13 cellular contexts compared by ENCODE assay signal in genomic region chr4:8635897-8636554, GRCh38. TPM values are rescaled to one million over a fixed set of nuclear protein-coding genes. Genes with fewer than 3 reads are reported as not detected.
DNase-seq lines count a peak whose midpoint lies in the region; ATAC-seq, FAIRE-seq and TF ChIP-seq lines count a peak whose summit lies in the region.
"Not testable (repeated sequence)": the region's sequence is repeated elsewhere in the genome, so short reads cannot be mapped to it uniquely, and the experiment has no call there.
"Had no signal": no experiment of that assay in that cellular context is flagged by ENCODE, and none has a peak within 500 bp of the region (broad histone marks: within the 10 kb centered on the region; RNA-seq: fewer than 3 reads in every experiment).

No MANE protein-coding gene starts in this region.

- not testable (repeated sequence) for H4K20me1 ChIP-seq in IMR-90 (ENCODE audit: insufficient read depth, low read length); K562 (replicated peaks; ENCODE audit: control insufficient read depth, insufficient read depth, low read length)

- peaks cover 13% of the 10 kb centered on the region for H3K27me3 Mint-ChIP-seq in T-helper 17 cell
- H3K27me3 Mint-ChIP-seq in stimulated activated naive CD8-positive, alpha-beta T cell treated with anti-CD3 and anti-CD28 coated beads, Interleukin-15, amount 100 ng/mL, for 72 hours = peaks cover 14% of the 10 kb centered on the region

- intact Hi-C loops in IMR-90 (cut with micrococcal nuclease); K562 (cut with micrococcal nuclease); Right ventricle myocardium inferior (cut with DNase I); right cardiac atrium (cut with DNase I); lower lobe of right lung (cut with DNase I): not testable (repeated sequence)

- H2AFZ ChIP-seq in IMR-90 (replicated peaks; ENCODE audit: low read length, poor library complexity); K562 (ENCODE audit: low read depth, low read length): not testable (repeated sequence)

- H3K27ac ChIP-seq in IMR-90 (ENCODE audit: insufficient read depth, low read length); K562 (ENCODE audit: extremely low read depth, low read depth, low read length); right cardiac atrium (ENCODE audit: low read length); lower lobe of right lung: not testable (repeated sequence)

- CTCF ChIA-PET in IMR-90 (lab: Yijun Ruan, JAX); K562 (lab: Yijun Ruan, JAX; ENCODE audit: low intra/inter-chr PET ratio): not testable (repeated sequence)

- DNase-seq in IMR-90; T-helper 17 cell; K562 (ENCODE audit: extremely low read depth in 1 of 4, low spot score in 3 of 4); Right ventricle myocardium inferior (ENCODE audit: missing footprints); right cardiac atrium; lower lobe of right lung; stimulated activated naive CD8-positive, alpha-beta T cell treated with anti-CD3 and anti-CD28 coated beads, Interleukin-15, amount 100 ng/mL, for 72 hours: not testable (repeated sequence)

- H3K9me1 ChIP-seq in IMR-90 (ENCODE audit: insufficient read depth, low read length); K562 (ENCODE audit: control insufficient read depth, insufficient read depth, low read length): not testable (repeated sequence)

- in situ Hi-C loops in IMR-90 (cut with MboI; ENCODE audit: low sequenced_read_pairs); K562 (cut with MboI): not testable (repeated sequence)

- TF ChIP-seq RAD21 in IMR-90 (IDR thresholded peaks at IDR 0.05; ENCODE audit: low read length); K562 (CRISPR knock-in tag; conservative IDR thresholded peaks at IDR 0.05 in 1 of 2, IDR thresholded peaks at IDR 0.05 in 1 of 2): not testable (repeated sequence)

- H2BK15ac ChIP-seq in IMR-90 (ENCODE audit: low read depth, low read length) = not testable (repeated sequence)

- H3K4me1 Mint-ChIP-seq in T-helper 17 cell; stimulated activated naive CD8-positive, alpha-beta T cell treated with anti-CD3 and anti-CD28 coated beads, Interleukin-15, amount 100 ng/mL, for 72 hours: not testable (repeated sequence)

- ATAC-seq in IMR-90 (ENCODE audit: low read depth) (peak; percentile 91), T-helper 17 cell (peak; percentile 23), K562 (peak; percentile 96), Right ventricle myocardium inferior (peak; percentile 45), right cardiac atrium (peak; percentile 10 to 69), lower lobe of right lung (peak; percentile 52 to 65)
- ATAC-seq in stimulated activated naive CD8-positive, alpha-beta T cell treated with anti-CD3 and anti-CD28 coated beads, Interleukin-15, amount 100 ng/mL, for 72 hours = peak; percentile 39

- not testable (repeated sequence) for H3K56ac ChIP-seq in IMR-90 (ENCODE audit: extremely low read depth, insufficient read depth, low read length)

- H2BK20ac ChIP-seq in IMR-90 (ENCODE audit: low read depth, low read length) = not testable (repeated sequence)

- H3K9ac ChIP-seq in IMR-90 (ENCODE audit: low read depth, low read length); K562 (ENCODE audit: insufficient read depth in 1 of 2, low read depth in 2 of 2, low read length in 2 of 2): not testable (repeated sequence)

- not testable (repeated sequence) for H3K4me3 ChIP-seq in IMR-90 (ENCODE audit: insufficient read depth, low read depth, low read length); K562; right cardiac atrium (ENCODE audit: low read length); lower lobe of right lung

- H3K79me2 ChIP-seq in K562 (ENCODE audit: control insufficient read depth, insufficient read depth, low read length) = not testable (repeated sequence)

- POLR2A ChIA-PET in IMR-90 (lab: Charles Lee; ENCODE audit: unreplicated experiment); K562 (lab: Yijun Ruan, JAX): not testable (repeated sequence)

- H4K8ac ChIP-seq in IMR-90 (ENCODE audit: low read depth in 2 of 2, low read length in 2 of 2) = not testable (repeated sequence)

- H3K79me1 ChIP-seq in IMR-90 (ENCODE audit: low read depth in 1 of 2, low read length in 2 of 2) = not testable (repeated sequence)

- TF ChIP-seq EP300 in K562 (IDR thresholded peaks at IDR 0.05; ENCODE audit: low read length) = not testable (repeated sequence)

- H2BK120ac ChIP-seq in IMR-90 (ENCODE audit: low read depth, low read length) = not testable (repeated sequence)

- H3K27me3 ChIP-seq in IMR-90 (ENCODE audit: control insufficient read depth, insufficient read depth, low read length); right cardiac atrium (ENCODE audit: control insufficient read depth, insufficient read depth); lower lobe of right lung (ENCODE audit: low read depth): not testable (repeated sequence)
- H3K27me3 ChIP-seq in K562 (ENCODE audit: control insufficient read depth in 2 of 2, insufficient read depth in 2 of 2, low read length in 2 of 2) = peaks cover 9 to 23% of the 10 kb centered on the region in 2 experiments; a peak in 4 of 5 replicates

- H2AK9ac ChIP-seq in IMR-90 (replicated peaks; ENCODE audit: low read depth, low read length, poor library complexity) = not testable (repeated sequence)

- dilution Hi-C loops in IMR-90 (cut with HindIII; ENCODE audit: low sequenced_read_pairs, unreplicated experiment) = not testable (repeated sequence)

- H3K36me3 Mint-ChIP-seq in T-helper 17 cell (ENCODE audit: low read depth) = not testable (repeated sequence)

- H3K14ac ChIP-seq in IMR-90 (replicated peaks; ENCODE audit: low read depth, low read length) = not testable (repeated sequence)

- not testable (repeated sequence) for TF ChIP-seq POLR2A in IMR-90 (IDR thresholded peaks at IDR 0.05; ENCODE audit: low read depth, low read length); K562 (conservative IDR thresholded peaks at IDR 0.05)

- not testable (repeated sequence) for H3K4me2 ChIP-seq in IMR-90 (ENCODE audit: low read depth, low read length); K562 (ENCODE audit: insufficient read depth, low read length)

- not testable (repeated sequence) for H4K91ac ChIP-seq in IMR-90 (ENCODE audit: insufficient read depth, low read depth, low read length)

- H2AK5ac ChIP-seq in IMR-90 (ENCODE audit: low read depth, low read length) = not testable (repeated sequence)

- H3K4ac ChIP-seq in IMR-90 (ENCODE audit: low read depth, low read length) = not testable (repeated sequence)

- H3K36me3 ChIP-seq in IMR-90 (ENCODE audit: control insufficient read depth, insufficient read depth, low read length); K562 (ENCODE audit: control insufficient read depth, insufficient read depth, low read length); lower lobe of right lung: not testable (repeated sequence)

- not testable (repeated sequence) for H2BK5ac ChIP-seq in IMR-90 (ENCODE audit: low read depth, low read length, poor library complexity, severe bottlenecking)

- not testable (repeated sequence) for H3K9me3 Mint-ChIP-seq in stimulated activated naive CD8-positive, alpha-beta T cell treated with anti-CD3 and anti-CD28 coated beads, Interleukin-15, amount 100 ng/mL, for 72 hours

- not testable (repeated sequence) for H3K4me1 ChIP-seq in IMR-90 (ENCODE audit: control insufficient read depth, insufficient read depth, low read length); K562 (replicated peaks in 1 of 2; ENCODE audit: control insufficient read depth in 2 of 2, insufficient read depth in 2 of 2, low read length in 2 of 2); right cardiac atrium (ENCODE audit: control insufficient read depth, insufficient read depth, low read length); lower lobe of right lung

- H3K23ac ChIP-seq in IMR-90 (ENCODE audit: low read depth, low read length) = not testable (repeated sequence)

- H3K9me3 ChIP-seq in IMR-90 (ENCODE audit: control insufficient read depth, insufficient read depth, low read length); T-helper 17 cell (ENCODE audit: control insufficient read depth, low read length, poor library complexity, severe bottlenecking); K562 (replicated peaks; ENCODE audit: control insufficient read depth, insufficient read depth, low read depth, low read length); right cardiac atrium (ENCODE audit: control insufficient read depth, low read length); lower lobe of right lung: not testable (repeated sequence)

- not testable (repeated sequence) for H3K18ac ChIP-seq in IMR-90 (ENCODE audit: low read depth, low read length)

- WGBS in IMR-90 (ENCODE audit: extremely low coverage in 2 of 2, insufficient read length in 1 of 2), 2 experiments = no CpG with 5 or more reads among the region's 29 CpGs
- WGBS in K562 (ENCODE audit: insufficient coverage, low coverage, missing lambda C conversion rate) = no CpG with 5 or more reads among the region's 29 CpGs
- 23% methylated on average over 3 of the region's 29 CpGs for WGBS in right cardiac atrium

- H3K27ac Mint-ChIP-seq in T-helper 17 cell; stimulated activated naive CD8-positive, alpha-beta T cell treated with anti-CD3 and anti-CD28 coated beads, Interleukin-15, amount 100 ng/mL, for 72 hours: not testable (repeated sequence)

- H3K4me3 Mint-ChIP-seq in T-helper 17 cell; stimulated activated naive CD8-positive, alpha-beta T cell treated with anti-CD3 and anti-CD28 coated beads, Interleukin-15, amount 100 ng/mL, for 72 hours: not testable (repeated sequence)

- not testable (repeated sequence) for H4K5ac ChIP-seq in IMR-90 (ENCODE audit: low read depth, low read length)

- not testable (repeated sequence) for FAIRE-seq in K562 (lab: Jason Lieb, UNC)

- BruUV-seq in IMR-90 (replicated peaks; lab: Mats Ljungman, UMichigan); K562 (replicated peaks; lab: Mats Ljungman, UMichigan): not testable (repeated sequence)

- not testable (repeated sequence) for TF ChIP-seq CTCF in IMR-90 (conservative IDR thresholded peaks at IDR 0.05; ENCODE audit: low read depth, low read length); K562 (IDR thresholded peaks at IDR 0.05 in 2 of 3, conservative IDR thresholded peaks at IDR 0.05 in 1 of 3; ENCODE audit: insufficient read depth in 2 of 3, low read depth in 1 of 3, low read length in 3 of 3); lower lobe of right lung (IDR thresholded peaks at IDR 0.05)

RNA-seq across cellular contexts. Expression of gene CPZ, which starts 43.5 kb away (rescaled TPM):
- total RNA-seq in IMR-90 (2012; rRNA removed) (0.56 and 0.90 TPM in 2 replicates), T-helper 17 cell (not detected), K562 (2014; rRNA removed) (0.41 and 1.1 TPM in 2 replicates), K562 (2014; rRNA removed; fragmentation: Illumina TruSeq; extraction: Trizol) (0.58 and 0.67 TPM in 2 replicates), K562 (2015; rRNA removed; fragmentation: Illumina TruSeq; extraction: Trizol) (2.1 and 2.2 TPM in 2 replicates), K562 (2021) (1.5 and 1.6 TPM in 2 replicates), Right ventricle myocardium inferior (0.41 TPM), right cardiac atrium (1 to 10 TPM in 3 of 4 donors, under 1 TPM in 1; 0.34 to 1.3 (median 1.1) TPM), lower lobe of right lung (6.0 TPM)
- polyA plus RNA-seq in IMR-90 (2012; rRNA removed) (8.2 and 10.3 TPM in 2 replicates), K562 (2011; rRNA removed) (0.60 and 2.0 TPM in 2 replicates), K562 (2014; fragmentation: Illumina TruSeq; extraction: Trizol) (0.68 and 1.4 TPM in 2 replicates), K562 (2014; fragmentation: Nextera tagmentation; extraction: Ambion mirVana) (under 1 TPM in 1 of 2 experiments, not detected in 1; 0.06 TPM), K562 (2014; rRNA removed) (1.1 TPM in 2 replicates), right cardiac atrium (1.5 TPM)
- 4.7 and 16.0 TPM in 2 replicates for polyA plus RNA-seq in IMR-90 (2012; cell fraction: cytosol; rRNA removed)
- polyA plus RNA-seq in IMR-90 (2012; cell fraction: nucleus; rRNA removed; ENCODE audit: low replicate concordance) = 34.2 and 49.3 TPM in 2 replicates
- 19.3 and 33.1 TPM in 2 replicates for total RNA-seq in K562 (2011; cell fraction: chromatin; rRNA removed; ENCODE audit: low replicate concordance)
- 12.5 and 16.5 TPM in 2 replicates for total RNA-seq in K562 (2011; cell fraction: nucleolus; rRNA removed)
- total RNA-seq in K562 (2011; cell fraction: nucleoplasm; rRNA removed) = 15.9 and 26.4 TPM in 2 replicates
- 0.38 and 4.3 TPM in 2 replicates for polyA plus RNA-seq in K562 (2011; cell fraction: cytosol; rRNA removed)
- 1.7 and 13.8 TPM in 2 replicates for polyA plus RNA-seq in K562 (2011; cell fraction: nucleus; rRNA removed)
- 4.3 and 41.5 TPM in 2 replicates for polyA plus RNA-seq in K562 (2012)
- 1.4 TPM in 1 of 2 replicates, not detected in the other for polyA minus RNA-seq in K562 (2011; rRNA and poly(A)+ RNA removed)
- 0.86 TPM in 1 of 2 replicates, not detected in the other for polyA minus RNA-seq in K562 (2011; cell fraction: cytosol; rRNA and poly(A)+ RNA removed)
- 1.4 and 2.6 TPM in 2 replicates for polyA minus RNA-seq in K562 (2011; cell fraction: nucleus; rRNA and poly(A)+ RNA removed)
- total RNA-seq: CD4-positive, alpha-beta memory T cell; G401; HT1080 had no signal
- polyA plus RNA-seq: CD4-positive, alpha-beta memory T cell had no signal

RNA-seq across cellular contexts. Expression of gene GPR78, which starts 55.8 kb away (rescaled TPM):
- total RNA-seq in IMR-90 (2012; rRNA removed) = under 0.01 TPM in 2 replicates
- polyA plus RNA-seq in IMR-90 (2012; rRNA removed) = 0.07 and 0.10 TPM in 2 replicates
- 0.03 and 0.05 TPM in 2 replicates for polyA plus RNA-seq in IMR-90 (2012; cell fraction: cytosol; rRNA removed)
- polyA plus RNA-seq in IMR-90 (2012; cell fraction: nucleus; rRNA removed; ENCODE audit: low replicate concordance) = 1.3 and 1.7 TPM in 2 replicates
- not detected for total RNA-seq in T-helper 17 cell
- 4.4 and 8.6 TPM in 2 replicates for total RNA-seq in K562 (2011; cell fraction: chromatin; rRNA removed; ENCODE audit: low replicate concordance)
- 2.4 and 3.2 TPM in 2 replicates for total RNA-seq in K562 (2011; cell fraction: nucleolus; rRNA removed)
- 3.6 and 4.8 TPM in 2 replicates for total RNA-seq in K562 (2011; cell fraction: nucleoplasm; rRNA removed)
- 0.04 TPM in 1 of 2 replicates, not detected in the other for total RNA-seq in K562 (2014; rRNA removed)
- not detected in 2 replicates for total RNA-seq in K562 (2014; rRNA removed; fragmentation: Illumina TruSeq; extraction: Trizol)
- 0.07 TPM in 1 of 2 replicates, not detected in the other for total RNA-seq in K562 (2015; rRNA removed; fragmentation: Illumina TruSeq; extraction: Trizol)
- 0.09 and 0.16 TPM in 2 replicates for total RNA-seq in K562 (2021)
- 0.13 TPM in 1 of 2 replicates, not detected in the other for polyA plus RNA-seq in K562 (2011; rRNA removed)
- 0.07 TPM in 1 of 2 replicates, not detected in the other for polyA plus RNA-seq in K562 (2011; cell fraction: cytosol; rRNA removed)
- polyA plus RNA-seq in K562 (2011; cell fraction: nucleus; rRNA removed) = 0.20 and 1.3 TPM in 2 replicates
- 0.08 and 0.39 TPM in 2 replicates for polyA plus RNA-seq in K562 (2012)
- 0.06 TPM in 1 of 2 replicates, not detected in the other for polyA plus RNA-seq in K562 (2014; fragmentation: Illumina TruSeq; extraction: Trizol)
- not detected for polyA plus RNA-seq in K562 (2014; fragmentation: Nextera tagmentation; extraction: Ambion mirVana)
- 0.04 and 0.08 TPM in 2 replicates for polyA plus RNA-seq in K562 (2014; rRNA removed)
- polyA minus RNA-seq in K562 (2011; rRNA and poly(A)+ RNA removed) = 0.21 TPM in 1 of 2 replicates, not detected in the other
- not detected in 2 replicates for polyA minus RNA-seq in K562 (2011; cell fraction: cytosol; rRNA and poly(A)+ RNA removed)
- polyA minus RNA-seq in K562 (2011; cell fraction: nucleus; rRNA and poly(A)+ RNA removed) = 0.11 and 0.67 TPM in 2 replicates
- total RNA-seq in Right ventricle myocardium inferior = not detected
- total RNA-seq in right cardiac atrium = under 1 TPM in 1 of 4 donors, not detected in 3; 0.12 TPM
- polyA plus RNA-seq in right cardiac atrium = 0.09 TPM
- 0.21 TPM for total RNA-seq in lower lobe of right lung
- total RNA-seq: A673; CD4-positive, alpha-beta memory T cell; Daoy; G401; HT1080; RPMI7951 had no signal
- polyA plus RNA-seq: CD4-positive, alpha-beta memory T cell had no signal

Comparison
In these comparisons a context has a peak if more than half of its experiments do, and no peak if none do; other contexts are left out.
1. ATAC-seq: peak in every context shown above with its lines; median percentile 96 in K562; 91 in IMR-90; 58 in lower lobe of right lung; 45 in Right ventricle myocardium inferior; 40 in right cardiac atrium; 39 in stimulated activated naive CD8-positive, alpha-beta T cell treated with anti-CD3 and anti-CD28 coated beads, Interleukin-15, amount 100 ng/mL, for 72 hours; 23 in T-helper 17 cell.